11 cellular contexts compared by ENCODE assay signal in the genomic region with DNA sequence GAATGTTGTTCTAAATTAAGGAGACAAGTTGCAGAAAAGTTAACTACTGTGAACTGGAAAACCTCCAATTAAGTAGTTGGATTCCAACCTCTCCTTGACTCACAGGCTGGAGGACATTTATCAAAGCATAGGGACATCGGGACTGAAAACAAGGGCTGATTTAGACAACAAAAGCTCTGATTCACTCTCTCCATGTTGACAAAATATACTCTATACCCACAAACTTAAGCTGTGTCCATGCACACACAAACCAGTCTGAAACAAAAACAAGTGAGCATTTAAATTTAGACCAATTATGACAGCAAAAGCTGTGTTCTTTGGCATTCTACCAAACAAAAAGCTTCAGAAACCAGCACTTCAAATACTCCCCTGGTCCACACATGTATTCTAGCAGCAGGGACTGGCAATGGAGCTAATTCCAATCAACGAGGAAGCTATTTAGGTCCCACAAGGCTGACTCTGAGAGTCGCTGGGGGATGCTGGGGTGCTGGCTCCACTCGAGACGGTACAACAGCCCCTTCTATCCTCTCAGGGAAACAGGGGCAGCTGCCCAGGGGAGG.
DNase-seq lines count a peak whose midpoint lies in the region; FAIRE-seq and TF ChIP-seq lines count a peak whose summit lies in the region.
"Had no signal": no experiment of that assay in that cellular context is flagged by ENCODE, and none has a peak within 500 bp of the region (broad histone marks: within the 10 kb centered on the region; RNA-seq: fewer than 3 reads in every experiment).

No MANE protein-coding gene starts in this region.

- no peaks in the 10 kb centered on the region for H3K9me1 ChIP-seq in keratinocyte (ENCODE audit: control insufficient read depth, extremely low read depth, insufficient read depth, low read length)

- no peaks in the 10 kb centered on the region for H3K9me3 ChIP-seq in HEK293 (ENCODE audit: control insufficient read depth, insufficient read depth, low read depth, low read length)
- no peaks in the 10 kb centered on the region for H3K9me3 ChIP-seq in keratinocyte (ENCODE audit: control insufficient read depth, low read depth, low read length)
- no peaks in the 10 kb centered on the region for H3K9me3 ChIP-seq in colonic mucosa
- H3K9me3 ChIP-seq: BE2C, lower lobe of right lung had no signal

- CTCF ChIA-PET in HEK293 (lab: Yijun Ruan, JAX) = interaction anchor here (0.6 to 1.7 kb wide), 4 partner anchors 16 to 854 kb away, joined by 3 to 9 read pairs (median 3); no protein-coding TSS in a partner anchor

- H3K4me3 ChIP-seq in HEK293 (ENCODE audit: low read depth, low read length) (no peak overlapping the region), astrocyte of the cerebellum (ENCODE audit: low read depth, low read length) (no peak overlapping the region), keratinocyte (ENCODE audit: control insufficient read depth in 2 of 3, extremely low read depth in 1 of 3, insufficient read depth in 2 of 3, low read depth in 1 of 3, low read length in 3 of 3) (no peak overlapping the region), colonic mucosa (no peak overlapping the region)
- H3K4me3 ChIP-seq: lower lobe of right lung, skin epidermis had no signal

- intact Hi-C loops in colonic mucosa (cut with DNase I) = no loop called here

- POLR2A ChIA-PET in HEK293 (lab: Yijun Ruan, JAX) = interaction anchor here (0.6 to 0.9 kb wide), 2 partner anchors 16 to 640 kb away, joined by 3 to 9 read pairs; no protein-coding TSS in a partner anchor

- H3K27me3 ChIP-seq in keratinocyte (ENCODE audit: control insufficient read depth, extremely low read depth, insufficient read depth, low read length) (no peaks in the 10 kb centered on the region), colonic mucosa (no peaks in the 10 kb centered on the region)
- H3K27me3 ChIP-seq: BE2C had no signal

- FAIRE-seq in keratinocyte (lab: Jason Lieb, UNC) = no peak

- dilution Hi-C loops in keratinocyte (cut with MboI; ENCODE audit: extremely low pct_ligation_motif_present, low sequenced_read_pairs) = no loop called here

- TF ChIP-seq CTCF in HEK293 (tag by site-specific recombination; IDR thresholded peaks at IDR 0.05) (no peak), astrocyte of the cerebellum (IDR thresholded peaks at IDR 0.05; ENCODE audit: low read depth, low read length, missing control alignments) (no peak), keratinocyte (optimal IDR thresholded peaks at IDR 0.05 in 1 of 3, IDR thresholded peaks at IDR 0.05 in 1 of 3, conservative IDR thresholded peaks at IDR 0.05 in 1 of 3; ENCODE audit: extremely low read depth in 1 of 3, insufficient read depth in 2 of 3, low read length in 3 of 3) (no peak), colonic mucosa (IDR thresholded peaks at IDR 0.05) (no peak)

- H3K79me2 ChIP-seq in keratinocyte (ENCODE audit: control insufficient read depth, insufficient read depth, low read length) = no peaks in the 10 kb centered on the region

- no peak overlapping the region for H3K9ac ChIP-seq in keratinocyte (ENCODE audit: control insufficient read depth, extremely low read depth, insufficient read depth, low read length)
- H3K9ac ChIP-seq in colonic mucosa (ENCODE audit: low read depth in 2 of 2, low read length in 2 of 2) = no peak overlapping the region

- in situ Hi-C loops in astrocyte of the cerebellum (cut with HindIII; ENCODE audit: low sequenced_read_pairs) = no loop called here

- peak overlapping the region; percentile 5 for H2AFZ ChIP-seq in keratinocyte (ENCODE audit: control insufficient read depth, low read length)

- H4K20me1 ChIP-seq in keratinocyte (ENCODE audit: control insufficient read depth, extremely low read depth, insufficient read depth, low read length) = no peaks in the 10 kb centered on the region

- no peaks in the 10 kb centered on the region for H3K36me3 ChIP-seq in HEK293 (ENCODE audit: control insufficient read depth in 2 of 2, insufficient read depth in 1 of 2, low read length in 2 of 2)
- no peaks in the 10 kb centered on the region for H3K36me3 ChIP-seq in keratinocyte (ENCODE audit: control insufficient read depth in 2 of 2, extremely low read depth in 1 of 2, insufficient read depth in 2 of 2, low read length in 2 of 2)
- no peaks in the 10 kb centered on the region for H3K36me3 ChIP-seq in colonic mucosa
- H3K36me3 ChIP-seq: BE2C, lower lobe of right lung had no signal

- no peak overlapping the region for H3K4me2 ChIP-seq in keratinocyte (ENCODE audit: control insufficient read depth, extremely low read depth, insufficient read depth, low read depth, low read length)

- DNase-seq in A172 (ENCODE audit: low spot score) = peak; percentile 78
- DNase-seq in astrocyte of the cerebellum (ENCODE audit: low read depth) = peak; percentile 54
- no peak for DNase-seq in keratinocyte (ENCODE audit: low read depth, low spot score)
- no peak for DNase-seq in activated naive CD4-positive, alpha-beta T cell (lab: John Stamatoyannopoulos, UW)
- no peak for DNase-seq in NCI-H526 treated with DMSO at 0.1 percent for 48 hours (lab: John Stamatoyannopoulos, UW)
- DNase-seq in LoVo (ENCODE audit: low spot score) = no peak
- no peak for DNase-seq in colonic mucosa
- DNase-seq: BE2C, lower lobe of right lung had no signal

- H3K4me1 ChIP-seq in HEK293 (ENCODE audit: control insufficient read depth, insufficient read depth, low read length) (peaks cover 8% of the 10 kb centered on the region; the same call in 1 of the 2 replicates), keratinocyte (ENCODE audit: control insufficient read depth, extremely low read depth, insufficient read depth, low read length) (no peaks in the 10 kb centered on the region), colonic mucosa (no peaks in the 10 kb centered on the region)
- H3K4me1 ChIP-seq: BE2C had no signal

- H3K27ac ChIP-seq in HEK293 (ENCODE audit: extremely low read depth, low read depth, low read length) (no peak overlapping the region), keratinocyte (ENCODE audit: control insufficient read depth, insufficient read depth, low read length) (no peak overlapping the region), colonic mucosa (no peak overlapping the region)
- H3K27ac ChIP-seq: lower lobe of right lung had no signal

TF ChIP-seq in HEK293, 187 proteins besides CTCF, POLR2A, EP300 and RAD21:
- peak; percentile 62 for TF ChIP-seq FEZF1 (tag by site-specific recombination; IDR thresholded peaks at IDR 0.05)
- no peak for TF ChIP-seq ZNF658 (tag by site-specific recombination; IDR thresholded peaks at IDR 0.05)

Comparison
In these comparisons a context has a peak if more than half of its experiments do, and no peak if none do; other contexts are left out.
1. DNase-seq: peak in A172 (single experiment) and astrocyte of the cerebellum (single experiment); none in keratinocyte (single experiment), activated naive CD4-positive, alpha-beta T cell (0 of 4), NCI-H526 treated with DMSO at 0.1 percent for 48 hours (single experiment), LoVo (single experiment) and colonic mucosa (single experiment).